8 cellular contexts compared by ENCODE assay signal in the genomic region with DNA sequence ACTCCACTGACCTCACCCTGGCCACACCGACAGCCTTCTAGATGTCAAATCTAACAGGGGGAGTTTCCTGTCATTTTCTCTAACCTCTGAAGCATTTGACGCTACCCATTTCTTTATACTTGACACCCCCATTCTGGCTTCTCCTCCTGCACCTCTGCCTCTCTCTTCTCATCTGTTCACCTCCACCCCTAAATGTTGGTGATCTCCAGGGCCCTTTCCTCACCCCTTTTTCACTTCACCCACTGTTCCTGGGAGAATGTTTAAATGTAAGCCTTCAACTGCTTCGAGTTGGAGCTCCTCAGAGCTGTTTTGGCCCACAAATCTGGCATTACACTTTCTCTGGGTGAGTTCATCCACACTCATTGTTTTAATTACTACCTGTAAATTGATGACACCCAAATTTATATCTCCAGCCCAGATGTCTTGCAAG. TPM values are rescaled to one million over a fixed set of nuclear protein-coding genes. Genes with fewer than 3 reads are reported as not detected.
DNase-seq lines count a peak whose midpoint lies in the region; ATAC-seq, FAIRE-seq and TF ChIP-seq lines count a peak whose summit lies in the region.

No MANE protein-coding gene starts in this region.

- POLR2A ChIA-PET in AG04449 (lab: Yijun Ruan, JAX): interaction anchor here (0.9 to 2.2 kb wide), 8 partner anchors 8 to 83 kb away, joined by 4 to 27 read pairs (median 4); a partner anchor contains a TSS

- peak overlapping the region; percentile 73 for H3K27ac Mint-ChIP-seq in chondrocyte (ENCODE audit: unreplicated experiment)

- no peak for FAIRE-seq in frontal cortex (lab: Jason Lieb, UNC)

- no peaks in the 10 kb centered on the region for H3K9me3 ChIP-seq in muscle layer of duodenum (ENCODE audit: control insufficient read depth in 1 of 2, low read length in 2 of 2)

- H3K27ac ChIP-seq in muscle layer of duodenum (ENCODE audit: low read length): peak overlapping the region; percentile 92

- peaks cover 16% of the 10 kb centered on the region for H3K4me1 Mint-ChIP-seq in chondrocyte (ENCODE audit: low read depth)

- DNase-seq in AG04449 (ENCODE audit: low read depth, low spot score): no peak
- no peak for DNase-seq in Jurkat, Clone E6-1 (ENCODE audit: low read depth, low spot score)
- DNase-seq in chondrocyte (ENCODE audit: low spot score): no peak
- no peak for DNase-seq in DMS 273 treated with DMSO at 0.1 percent for 48 hours (lab: John Stamatoyannopoulos, UW)
- no peak for DNase-seq in frontal cortex (ENCODE audit: low spot score in 2 of 2)
- no peak for DNase-seq in GDM1 (lab: John Stamatoyannopoulos, UW)

- H3K4me3 ChIP-seq in AG04449 (ENCODE audit: low read depth, low read length) (peak overlapping the region; percentile 98), muscle layer of duodenum (ENCODE audit: low read depth in 1 of 2, low read length in 2 of 2) (peak overlapping the region; percentile 80 to 82)
- H3K4me3 ChIP-seq in Jurkat, Clone E6-1 (ENCODE audit: low read length): peak overlapping the region; percentile 74

- CTCF ChIA-PET in AG04449 (lab: Yijun Ruan, JAX): interaction anchor here (0.7 to 6.1 kb wide), 17 partner anchors 9 to 165 kb away, joined by 3 to 57 read pairs (median 6); a partner anchor contains a TSS

- no peak for ATAC-seq in GM18519 (IDR thresholded peaks at IDR 0.05; ENCODE audit: low FRiP score, unreplicated experiment)

- H3K9me3 Mint-ChIP-seq in chondrocyte (ENCODE audit: low read depth): no peaks in the 10 kb centered on the region

- H3K36me3 Mint-ChIP-seq in chondrocyte (ENCODE audit: low read depth): peaks cover 8% of the 10 kb centered on the region

- no peaks in the 10 kb centered on the region for H3K27me3 ChIP-seq in muscle layer of duodenum (ENCODE audit: low read depth, low read length)

- H3K4me1 ChIP-seq in muscle layer of duodenum (ENCODE audit: control insufficient read depth in 1 of 2, insufficient read depth in 2 of 2, low read length in 2 of 2): peaks cover 4 to 10% of the 10 kb centered on the region in 2 donors

- no peaks in the 10 kb centered on the region for H3K27me3 Mint-ChIP-seq in chondrocyte (ENCODE audit: low read depth)

- peaks cover 18 to 19% of the 10 kb centered on the region in 2 donors for H3K36me3 ChIP-seq in muscle layer of duodenum (ENCODE audit: control insufficient read depth in 1 of 2, insufficient read depth in 2 of 2, low read length in 2 of 2)

- H3K4me3 Mint-ChIP-seq in chondrocyte (ENCODE audit: unreplicated experiment): peak overlapping the region; percentile 92

- no peak for TF ChIP-seq CTCF in AG04449 (IDR thresholded peaks at IDR 0.05; ENCODE audit: insufficient read depth, low read length, missing control alignments)
- no peak for TF ChIP-seq CTCF in chondrocyte (IDR thresholded peaks at IDR 0.05)

RNA-seq across cellular contexts. Expression of a gene that starts 0.5 kb away (rescaled TPM):
- 69.0 TPM for polyA plus RNA-seq in Jurkat, Clone E6-1 (2012; ENCODE audit: insufficient read depth, insufficient read length)
- total RNA-seq in chondrocyte: 27.0 to 34.9 TPM (median 27.4 TPM) in 3 replicates
- total RNA-seq in frontal cortex: 25.7 TPM

RNA-seq across cellular contexts. Expression of a gene that starts 8.9 kb away (rescaled TPM):
- 6.1 TPM for polyA plus RNA-seq in Jurkat, Clone E6-1 (2012; ENCODE audit: insufficient read depth, insufficient read length)
- total RNA-seq in chondrocyte (3.2 to 5.0 TPM (median 3.3 TPM) in 3 replicates), frontal cortex (0.82 TPM)

RNA-seq across cellular contexts. Expression of a gene that starts 27.7 kb away (rescaled TPM):
- polyA plus RNA-seq in Jurkat, Clone E6-1 (2012; ENCODE audit: insufficient read depth, insufficient read length): 29.6 TPM
- 25.6 to 41.4 TPM (median 29.3 TPM) in 3 replicates for total RNA-seq in chondrocyte
- 8.2 TPM for total RNA-seq in frontal cortex

RNA-seq across cellular contexts. Expression of a gene that starts 27.8 kb away (rescaled TPM):
- polyA plus RNA-seq in Jurkat, Clone E6-1 (2012; ENCODE audit: insufficient read depth, insufficient read length): 20.1 TPM
- total RNA-seq in chondrocyte: 19.4 to 30.4 TPM (median 20.7 TPM) in 3 replicates
- 22.8 TPM for total RNA-seq in frontal cortex

RNA-seq across cellular contexts. Expression of a gene that starts 29.4 kb away (rescaled TPM):
- polyA plus RNA-seq in Jurkat, Clone E6-1 (2012; ENCODE audit: insufficient read depth, insufficient read length): 88.6 TPM
- total RNA-seq in chondrocyte: 60.1 to 85.5 TPM (median 72.6 TPM) in 3 replicates
- total RNA-seq in frontal cortex: 42.4 TPM
